In the genomic region with DNA sequence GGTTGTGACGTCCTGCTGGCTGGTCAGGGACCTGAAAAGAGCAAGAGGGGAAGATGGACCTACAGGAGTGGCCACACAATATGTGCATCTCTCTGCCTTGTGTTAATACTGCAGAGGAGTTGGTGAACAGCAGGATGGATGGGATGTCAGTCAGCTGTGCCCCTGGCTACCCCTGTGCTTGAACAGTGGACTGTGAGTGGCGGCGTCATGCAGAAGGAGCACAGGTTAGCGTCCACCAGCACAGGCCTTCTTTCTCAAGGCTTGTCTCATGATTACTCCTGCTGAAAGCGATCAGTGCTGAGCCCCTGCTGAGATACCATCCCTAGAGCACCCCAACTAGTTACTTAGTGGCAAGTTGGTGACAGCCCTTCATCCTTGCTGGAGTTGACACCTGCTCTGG, we compare ENCODE assay signal across 35 cellular contexts. TPM values are rescaled to one million over a fixed set of nuclear protein-coding genes. Genes with fewer than 3 reads are reported as not detected.
"Had no signal": no experiment of that assay in that cellular context is flagged by ENCODE, and none has a peak within 500 bp of the region (broad histone marks: within the 10 kb centered on the region; RNA-seq: fewer than 3 reads in every experiment).

No MANE protein-coding gene starts in this region.

- H3K27me3 Mint-ChIP-seq: activated CD8-positive, alpha-beta T cell treated with anti-CD3 and anti-CD28 coated beads for 36 hours; activated T-helper 17 cell treated with anti-CD3 and anti-CD28 coated beads, Interleukin-2, amount 50 U/mL, for 72 hours had no signal

- H3K9me3 Mint-ChIP-seq: activated CD4-positive, alpha-beta T cell treated with anti-CD3 and anti-CD28 coated beads, Interleukin-2, amount 10 ng/mL, durations not matched to agents 24 days and 14 days; activated CD8-positive, alpha-beta T cell treated with anti-CD3 and anti-CD28 coated beads for 36 hours; activated naive CD4-positive, alpha-beta T cell treated with anti-CD3 and anti-CD28 coated beads, Interleukin-2, amount 50 U/mL, for 72 hours; activated T-cell treated with anti-CD3 and anti-CD28 coated beads, Interleukin-2, amount 50 U/mL, for 72 hours; activated T-helper 17 cell treated with anti-CD3 and anti-CD28 coated beads, Interleukin-2, amount 50 U/mL, for 72 hours; T-helper 1 cell treated with Interleukin-12 subunit alpha and Interleukin-12 subunit beta and Interleukin-4 antibody, amounts not matched to agents 30 μg/mL and 1 μg/mL, for 36 hours; T-helper 2 cell treated with Interferon-gamma antibody and Interleukin-4, amounts not matched to agents 5 μg/mL and 100 μg/mL, for 36 hours had no signal

- H3K27ac Mint-ChIP-seq: activated CD4-positive, alpha-beta T cell treated with anti-CD3 and anti-CD28 coated beads, Interleukin-2, amount 10 ng/mL, durations not matched to agents 24 days and 14 days; activated CD8-positive, alpha-beta T cell treated with anti-CD3 and anti-CD28 coated beads for 36 hours; activated naive CD4-positive, alpha-beta T cell treated with anti-CD3 and anti-CD28 coated beads, Interleukin-2, amount 50 U/mL, for 72 hours; activated T-cell treated with anti-CD3 and anti-CD28 coated beads, Interleukin-2, amount 50 U/mL, for 72 hours; activated T-helper 17 cell treated with anti-CD3 and anti-CD28 coated beads, Interleukin-2, amount 50 U/mL, for 72 hours; T-helper 1 cell treated with Interleukin-12 subunit alpha and Interleukin-12 subunit beta and Interleukin-4 antibody, amounts not matched to agents 30 μg/mL and 1 μg/mL, for 36 hours; T-helper 2 cell treated with Interferon-gamma antibody and Interleukin-4, amounts not matched to agents 5 μg/mL and 100 μg/mL, for 36 hours had no signal

- DNase-seq: activated CD4-positive, alpha-beta T cell treated with anti-CD3 and anti-CD28 coated beads, Interleukin-2, amount 10 ng/mL, durations not matched to agents 24 days and 14 days; activated CD4-positive, alpha-beta T cell treated with anti-CD3 and anti-CD28 coated beads, Interleukin-2, amount 50 U/mL, for 4 hours; activated CD8-positive, alpha-beta T cell treated with anti-CD3 and anti-CD28 coated beads for 36 hours; activated effector memory CD4-positive, alpha-beta T cell treated with anti-CD3 and anti-CD28 coated beads, Interleukin-2, amount 50 U/mL, for 16 hours; activated naive CD4-positive, alpha-beta T cell; activated T-cell treated with anti-CD3 and anti-CD28 coated beads, Interleukin-2, amount 50 U/mL, for 1 hour; activated T-cell treated with anti-CD3 and anti-CD28 coated beads, Interleukin-2, amount 50 U/mL, for 72 hours; adrenal gland; body of pancreas; Karpas-422; KBM-7; MG63; NCI-H1048; NCI-H1105 treated with DMSO at 0.1 percent for 48 hours; NCI-H1436; NCI-H1694 treated with DMSO at 0.1 percent for 48 hours; NCI-H2029; NCI-H510A; NCI-H526; NCI-H748 treated with DMSO at 0.1 percent for 48 hours; NK-92 treated with Interleukin-12 subunit alpha and Interleukin-12 subunit beta, amount 100 ng/mL, for 24 hours; PC-3; Peyer's patch; RPMI8226; SHP77 treated with DMSO at 0.1 percent for 48 hours; SK-N-SH had no signal

- H3K4me3 Mint-ChIP-seq: activated CD4-positive, alpha-beta T cell treated with anti-CD3 and anti-CD28 coated beads, Interleukin-2, amount 10 ng/mL, durations not matched to agents 24 days and 14 days; activated CD8-positive, alpha-beta T cell treated with anti-CD3 and anti-CD28 coated beads for 36 hours; activated T-cell treated with anti-CD3 and anti-CD28 coated beads, Interleukin-2, amount 50 U/mL, for 72 hours; activated T-helper 17 cell treated with anti-CD3 and anti-CD28 coated beads, Interleukin-2, amount 50 U/mL, for 72 hours; T-helper 1 cell treated with Interleukin-12 subunit alpha and Interleukin-12 subunit beta and Interleukin-4 antibody, amounts not matched to agents 30 μg/mL and 1 μg/mL, for 36 hours; T-helper 2 cell treated with Interferon-gamma antibody and Interleukin-4, amounts not matched to agents 5 μg/mL and 100 μg/mL, for 36 hours had no signal

RNA-seq across cellular contexts. Expression of a gene that starts 23.7 kb away (rescaled TPM):
- total RNA-seq: activated CD4-positive, alpha-beta T cell treated with anti-CD3 and anti-CD28 coated beads, Interleukin-2, amount 10 ng/mL, durations not matched to agents 24 days and 14 days; activated CD8-positive, alpha-beta memory T cell treated with anti-CD3 and anti-CD28 coated beads for 36 hours; activated CD8-positive, alpha-beta T cell treated with anti-CD3 and anti-CD28 coated beads for 36 hours; astrocyte; body of pancreas; breast epithelium; cardiac septum; Peyer's patch; SJSA1 had no signal

RNA-seq across cellular contexts. Expression of a gene that starts 40.7 kb away (rescaled TPM):
- total RNA-seq: body of pancreas, PC-3 had no signal
